ENCODE assay signal across 8 cellular contexts in genomic region chr4:121096629-121097028, GRCh38. TPM values are rescaled to one million over a fixed set of nuclear protein-coding genes. Genes with fewer than 3 reads are reported as not detected.
DNase-seq lines count a peak whose midpoint lies in the region; ATAC-seq and TF ChIP-seq lines count a peak whose summit lies in the region.

No MANE protein-coding gene starts in this region.

- H3K27me3 Mint-ChIP-seq in GM23338 (ENCODE audit: insufficient read depth, low read depth, poor library complexity), result peaks cover 2% of the 10 kb centered on the region
- no peaks in the 10 kb centered on the region for H3K27me3 Mint-ChIP-seq in activated naive CD8-positive, alpha-beta T cell treated with anti-CD3 and anti-CD28 coated beads, Interleukin-2, amount 50 U/mL, for 24 hours

- ATAC-seq in GM23338, result no peak
- no peak for ATAC-seq in thoracic aorta (ENCODE audit: insufficient number of reproducible peaks, low FRiP score, low read depth)
- no peak for ATAC-seq in HG03139 (IDR thresholded peaks at IDR 0.05; ENCODE audit: unreplicated experiment)
- no peak for ATAC-seq in activated naive CD8-positive, alpha-beta T cell treated with anti-CD3 and anti-CD28 coated beads, Interleukin-2, amount 50 U/mL, for 24 hours
- ATAC-seq in HG03342 (IDR thresholded peaks at IDR 0.05; ENCODE audit: unreplicated experiment), result no peak

- H3K4me2 ChIP-seq in GM23338, result no peak overlapping the region

- no peak overlapping the region for H3K27ac ChIP-seq in GM23338 (ENCODE audit: low read depth)
- no peak overlapping the region for H3K27ac ChIP-seq in thoracic aorta

- H3K4me3 Mint-ChIP-seq in GM23338, result no peak overlapping the region
- no peak overlapping the region for H3K4me3 Mint-ChIP-seq in activated naive CD8-positive, alpha-beta T cell treated with anti-CD3 and anti-CD28 coated beads, Interleukin-2, amount 50 U/mL, for 24 hours

- no peaks in the 10 kb centered on the region for H3K4me1 Mint-ChIP-seq in GM23338
- H3K4me1 Mint-ChIP-seq in activated naive CD8-positive, alpha-beta T cell treated with anti-CD3 and anti-CD28 coated beads, Interleukin-2, amount 50 U/mL, for 24 hours, result peaks cover 3% of the 10 kb centered on the region

- H3K79me2 ChIP-seq in GM23338 (replicated peaks; ENCODE audit: insufficient read depth), result no peaks in the 10 kb centered on the region

- H3K9me3 Mint-ChIP-seq in GM23338, result no peaks in the 10 kb centered on the region
- H3K9me3 Mint-ChIP-seq in activated naive CD8-positive, alpha-beta T cell treated with anti-CD3 and anti-CD28 coated beads, Interleukin-2, amount 50 U/mL, for 24 hours, result no peaks in the 10 kb centered on the region

- DNase-seq in A172 (ENCODE audit: low spot score), result peak; percentile 26
- DNase-seq in GM23338 (ENCODE audit: low spot score), result peak; percentile 65
- DNase-seq in SK-N-DZ (ENCODE audit: low spot score), result peak; percentile 20
- peak; percentile 12 for DNase-seq in foreskin melanocyte
- no peak for DNase-seq in thoracic aorta (ENCODE audit: low spot score)
- DNase-seq in activated naive CD8-positive, alpha-beta T cell treated with anti-CD3 and anti-CD28 coated beads, Interleukin-2, amount 50 U/mL, for 24 hours, result no peak

- no peaks in the 10 kb centered on the region for H3K9me3 ChIP-seq in thoracic aorta

- TF ChIP-seq CTCF in GM23338 (conservative IDR thresholded peaks at IDR 0.05; ENCODE audit: low read depth in 2 of 2) (peak in 1 of 2 experiments; percentile 77; a peak in 3 of 4 replicates), thoracic aorta (IDR thresholded peaks at IDR 0.05) (peak; percentile 51)

- H4K20me1 ChIP-seq in GM23338 (replicated peaks; ENCODE audit: insufficient read depth), result no peaks in the 10 kb centered on the region

- H3K36me3 Mint-ChIP-seq in GM23338 (ENCODE audit: low read depth), result no peaks in the 10 kb centered on the region
- H3K36me3 Mint-ChIP-seq in activated naive CD8-positive, alpha-beta T cell treated with anti-CD3 and anti-CD28 coated beads, Interleukin-2, amount 50 U/mL, for 24 hours (ENCODE audit: low read depth), result no peaks in the 10 kb centered on the region

- H3K4me1 ChIP-seq in GM23338 (ENCODE audit: insufficient read depth) (no peaks in the 10 kb centered on the region), thoracic aorta (ENCODE audit: control insufficient read depth in 1 of 2, low read depth in 2 of 2) (no peaks in the 10 kb centered on the region)

- no peak overlapping the region for H3K4me3 ChIP-seq in GM23338
- H3K4me3 ChIP-seq in thoracic aorta, result no peak overlapping the region

- no peaks in the 10 kb centered on the region for H3F3A ChIP-seq in GM23338 (replicated peaks; ENCODE audit: low read depth)

- no peak overlapping the region for H2AFZ ChIP-seq in GM23338

- H3K27ac Mint-ChIP-seq in GM23338, result no peak overlapping the region; the same call in 1 of the 2 replicates
- no peak overlapping the region for H3K27ac Mint-ChIP-seq in activated naive CD8-positive, alpha-beta T cell treated with anti-CD3 and anti-CD28 coated beads, Interleukin-2, amount 50 U/mL, for 24 hours

- H3K36me3 ChIP-seq in GM23338 (ENCODE audit: insufficient read depth) (no peaks in the 10 kb centered on the region), thoracic aorta (no peaks in the 10 kb centered on the region)

- H3K9me2 ChIP-seq in GM23338 (ENCODE audit: insufficient read depth), result no peaks in the 10 kb centered on the region

- no peaks in the 10 kb centered on the region for H3K27me3 ChIP-seq in GM23338 (ENCODE audit: insufficient read depth)
- H3K27me3 ChIP-seq in thoracic aorta (replicated peaks; ENCODE audit: insufficient read depth), result no peaks in the 10 kb centered on the region

TF ChIP-seq in GM23338, 12 proteins besides CTCF, POLR2A, EP300 and RAD21 (continues in another document):
- TF ChIP-seq CREB1 (CRISPR knock-in tag; IDR thresholded peaks at IDR 0.05; ENCODE audit: low read depth), result no peak
- no peak for TF ChIP-seq EZH2 (IDR thresholded peaks at IDR 0.05; ENCODE audit: low read depth, unreplicated experiment)
- TF ChIP-seq REST (IDR thresholded peaks at IDR 0.05; ENCODE audit: unreplicated experiment), result no peak
- TF ChIP-seq ZNF114 (CRISPR knock-in tag; IDR thresholded peaks at IDR 0.05), result no peak
- no peak for TF ChIP-seq ZNF331 (CRISPR knock-in tag; IDR thresholded peaks at IDR 0.05; ENCODE audit: low read depth)

RNA-seq across cellular contexts. Expression of gene NDNF, which starts 24.3 kb away (rescaled TPM):
- 0.14 and 0.29 TPM in 2 replicates for total RNA-seq in A172 (2014; rRNA removed; shearing (Covaris generic))
- total RNA-seq in GM23338 (2014; rRNA removed; shearing (Covaris generic)), result 0.73 and 1.8 TPM in 2 replicates
- 0.31 and 0.57 TPM in 2 replicates for polyA plus RNA-seq in GM23338 (2016; fragmentation: Nextera tagmentation; extraction: Ambion mirVana)
- 3.2 and 3.8 TPM in 2 replicates for polyA plus RNA-seq in SK-N-DZ (2014; cell fraction: cytosol; rRNA removed)
- polyA plus RNA-seq in SK-N-DZ (2014; cell fraction: nucleus; rRNA removed), result 1.2 and 2.0 TPM in 2 replicates
- total RNA-seq in thoracic aorta, result 10 to 100 TPM in 1 of 2 donors, 1 to 10 TPM in 1; 1.5 to 16.0 TPM

Comparison
In these comparisons a context has a peak if more than half of its experiments do, and no peak if none do; other contexts are left out.
1. DNase-seq: peak in A172 (single experiment), GM23338 (single experiment), SK-N-DZ (single experiment) and foreskin melanocyte (single experiment); none in thoracic aorta (single experiment) and activated naive CD8-positive, alpha-beta T cell treated with anti-CD3 and anti-CD28 coated beads, Interleukin-2, amount 50 U/mL, for 24 hours (single experiment).